Comparison of ENCODE assay signal across 23 cellular contexts in genomic region chr20:60168963-60169362, GRCh38.
"Had no signal": no experiment of that assay in that cellular context is flagged by ENCODE, and none has a peak within 500 bp of the region (broad histone marks: within the 10 kb centered on the region; RNA-seq: fewer than 3 reads in every experiment).

No MANE protein-coding gene starts in this region.

- H3K4me1 Mint-ChIP-seq: nephron; stimulated activated effector memory CD8-positive, alpha-beta T cell treated with anti-CD3 and anti-CD28 coated beads, Interleukin-12 subunit alpha, Interleukin-12 subunit beta, amount 100 ng/mL, for 72 hours; stimulated activated naive B cell treated with anti-CD40 and anti-IgM and Interleukin-4, amounts not matched to agents 10 μg/mL and 1 μg/mL and 100 μg/mL, for 72 hours had no signal

- H3K9me3 Mint-ChIP-seq: stimulated activated effector memory CD8-positive, alpha-beta T cell treated with anti-CD3 and anti-CD28 coated beads, Interleukin-12 subunit alpha, Interleukin-12 subunit beta, amount 100 ng/mL, for 72 hours; stimulated activated naive CD8-positive, alpha-beta T cell treated with anti-CD3 and anti-CD28 coated beads, Interleukin-15, Interleukin-2, amounts not matched to agents 100 ng/mL and 50 ng/mL, for 24 hours had no signal

- H3K4me3 Mint-ChIP-seq: naive thymus-derived CD4-positive, alpha-beta T cell; nephron; neural progenitor cell; stimulated activated effector memory CD8-positive, alpha-beta T cell treated with anti-CD3 and anti-CD28 coated beads, Interleukin-12 subunit alpha, Interleukin-12 subunit beta, amount 100 ng/mL, for 72 hours; stimulated activated naive B cell treated with anti-CD40 and anti-IgM and Interleukin-4, amounts not matched to agents 10 μg/mL and 1 μg/mL and 100 μg/mL, for 72 hours; stimulated activated naive CD8-positive, alpha-beta T cell treated with anti-CD3 and anti-CD28 coated beads, Interleukin-15, Interleukin-2, amounts not matched to agents 100 ng/mL and 50 ng/mL, for 24 hours had no signal

- ATAC-seq: naive thymus-derived CD4-positive, alpha-beta T cell; psoas muscle; right cardiac atrium; right lobe of liver; stimulated activated effector memory CD8-positive, alpha-beta T cell treated with anti-CD3 and anti-CD28 coated beads, Interleukin-12 subunit alpha, Interleukin-12 subunit beta, amount 100 ng/mL, for 72 hours; stimulated activated naive B cell treated with anti-CD40 and anti-IgM and Interleukin-4, amounts not matched to agents 10 μg/mL and 1 μg/mL and 100 μg/mL, for 72 hours had no signal

- H3K27ac Mint-ChIP-seq: naive thymus-derived CD4-positive, alpha-beta T cell; nephron; neural progenitor cell; progenitor cell of endocrine pancreas; stimulated activated effector memory CD8-positive, alpha-beta T cell treated with anti-CD3 and anti-CD28 coated beads, Interleukin-12 subunit alpha, Interleukin-12 subunit beta, amount 100 ng/mL, for 72 hours; stimulated activated naive B cell treated with anti-CD40 and anti-IgM and Interleukin-4, amounts not matched to agents 10 μg/mL and 1 μg/mL and 100 μg/mL, for 72 hours; stimulated activated naive CD8-positive, alpha-beta T cell treated with anti-CD3 and anti-CD28 coated beads, Interleukin-15, Interleukin-2, amounts not matched to agents 100 ng/mL and 50 ng/mL, for 24 hours had no signal

- DNase-seq: naive thymus-derived CD4-positive, alpha-beta T cell; occipital lobe; ovary; posterior cingulate gyrus; psoas muscle; right cardiac atrium; right lobe of liver; sigmoid colon; small intestine; stimulated activated CD4-positive, alpha-beta T cell treated with anti-CD3 and anti-CD28 coated beads, Interleukin-15, amount 100 ng/mL, for 24 hours; stimulated activated CD4-positive, alpha-beta T cell treated with anti-CD3 and anti-CD28 coated beads, Interleukin-2, amount 100 ng/mL, for 24 hours; stimulated activated CD4-positive, alpha-beta T cell treated with anti-CD3 and anti-CD28 coated beads, Interleukin-2, amount 100 ng/mL, for 48 hours; stimulated activated CD4-positive, alpha-beta T cell treated with anti-CD3 and anti-CD28 coated beads, Interleukin-4, amount 100 ng/mL, for 24 hours; stimulated activated naive B cell treated with anti-CD40 and anti-IgM and Interleukin-4, amounts not matched to agents 10 μg/mL and 1 μg/mL and 100 μg/mL, for 72 hours; stimulated activated naive CD4-positive, alpha-beta T cell treated with Interleukin-2 at 50 U/mL for 16 hours; stomach; thyroid gland; upper lobe of left lung had no signal

- H3K36me3 Mint-ChIP-seq: neural progenitor cell; stimulated activated effector memory CD8-positive, alpha-beta T cell treated with anti-CD3 and anti-CD28 coated beads, Interleukin-12 subunit alpha, Interleukin-12 subunit beta, amount 100 ng/mL, for 72 hours; stimulated activated naive B cell treated with anti-CD40 and anti-IgM and Interleukin-4, amounts not matched to agents 10 μg/mL and 1 μg/mL and 100 μg/mL, for 72 hours had no signal

- H3K27me3 Mint-ChIP-seq: stimulated activated naive B cell treated with anti-CD40 and anti-IgM and Interleukin-4, amounts not matched to agents 10 μg/mL and 1 μg/mL and 100 μg/mL, for 72 hours had no signal
